Comparison of ENCODE assay signal across 1 cellular context in genomic region chr11:1514349-1515061, GRCh38.
TF ChIP-seq lines count a peak whose summit lies in the region.

No MANE protein-coding gene starts in this region.

TF ChIP-seq in K562, 482 proteins besides CTCF, POLR2A, EP300 and RAD21:
- peak; percentile 8; the same call in 1 of the 2 replicates for TF ChIP-seq MAX (CRISPR knock-in tag; IDR thresholded peaks at IDR 0.05)
- TF ChIP-seq ZBTB17 (CRISPR knock-in tag; IDR thresholded peaks at IDR 0.05) = no peak
